1 cellular context compared by ENCODE assay signal in genomic region chr13:45314822-45315221, GRCh38.
TF ChIP-seq lines count a peak whose summit lies in the region.

No MANE protein-coding gene starts in this region.

TF ChIP-seq in HepG2, 621 proteins besides CTCF, POLR2A, EP300 and RAD21:
- TF ChIP-seq SSRP1 (CRISPR knock-in tag; IDR thresholded peaks at IDR 0.05), result no peak
- no peak for TF ChIP-seq ZNF101 (CRISPR knock-in tag; IDR thresholded peaks at IDR 0.05; ENCODE audit: borderline replicate concordance, low read depth)
- TF ChIP-seq MYPOP (CRISPR knock-in tag; IDR thresholded peaks at IDR 0.05), result no peak
- TF ChIP-seq ZNF609 (CRISPR knock-in tag; IDR thresholded peaks at IDR 0.05; ENCODE audit: borderline replicate concordance), result no peak
- no peak for TF ChIP-seq SRSF9 (IDR thresholded peaks at IDR 0.05; ENCODE audit: borderline replicate concordance, insufficient read depth, low read depth, low read length, poor library complexity, severe bottlenecking)
- TF ChIP-seq ZSCAN20 (CRISPR knock-in tag; IDR thresholded peaks at IDR 0.05; ENCODE audit: borderline replicate concordance), result no peak
- no peak for TF ChIP-seq NFE2L1 (CRISPR knock-in tag; IDR thresholded peaks at IDR 0.05; ENCODE audit: borderline replicate concordance)
- TF ChIP-seq ZMYM3 (CRISPR knock-in tag; IDR thresholded peaks at IDR 0.05), result no peak
- no peak for TF ChIP-seq ETS1 (CRISPR knock-in tag; IDR thresholded peaks at IDR 0.05)
- peak; percentile 72 for TF ChIP-seq HNRNPK (IDR thresholded peaks at IDR 0.05; ENCODE audit: low read depth, low read length, poor library complexity, severe bottlenecking)
- no peak for TF ChIP-seq ZNF274 (CRISPR knock-in tag; IDR thresholded peaks at IDR 0.05)
- TF ChIP-seq STAG1 (CRISPR knock-in tag; IDR thresholded peaks at IDR 0.05), result no peak
- no peak for TF ChIP-seq KLF13 (CRISPR knock-in tag; IDR thresholded peaks at IDR 0.05)
- TF ChIP-seq PCBP2 (optimal IDR thresholded peaks at IDR 0.05; ENCODE audit: low read depth, low read length, poor library complexity, severe bottlenecking), result peak; percentile 46
- no peak for TF ChIP-seq THRA (CRISPR knock-in tag; IDR thresholded peaks at IDR 0.05; ENCODE audit: borderline replicate concordance)
- TF ChIP-seq GLMP (CRISPR knock-in tag; IDR thresholded peaks at IDR 0.05; ENCODE audit: borderline replicate concordance), result no peak
- no peak for TF ChIP-seq ZNF281 (CRISPR knock-in tag; IDR thresholded peaks at IDR 0.05; ENCODE audit: borderline replicate concordance)
- no peak for TF ChIP-seq ZFP1 (CRISPR knock-in tag; IDR thresholded peaks at IDR 0.05)
- TF ChIP-seq ZNF432 (CRISPR knock-in tag; IDR thresholded peaks at IDR 0.05; ENCODE audit: borderline replicate concordance), result no peak
- TF ChIP-seq PITX1 (CRISPR knock-in tag; IDR thresholded peaks at IDR 0.05), result no peak
- 0 out of 2 replicates have a peak, but pooled peaks have one; percentile 68 for TF ChIP-seq PCBP1 (IDR thresholded peaks at IDR 0.05; ENCODE audit: borderline replicate concordance, low read depth, low read length)
- TF ChIP-seq BRD4 (CRISPR knock-in tag; IDR thresholded peaks at IDR 0.05), result no peak
